ENCODE assay signal across 13 cellular contexts in the genomic region with DNA sequence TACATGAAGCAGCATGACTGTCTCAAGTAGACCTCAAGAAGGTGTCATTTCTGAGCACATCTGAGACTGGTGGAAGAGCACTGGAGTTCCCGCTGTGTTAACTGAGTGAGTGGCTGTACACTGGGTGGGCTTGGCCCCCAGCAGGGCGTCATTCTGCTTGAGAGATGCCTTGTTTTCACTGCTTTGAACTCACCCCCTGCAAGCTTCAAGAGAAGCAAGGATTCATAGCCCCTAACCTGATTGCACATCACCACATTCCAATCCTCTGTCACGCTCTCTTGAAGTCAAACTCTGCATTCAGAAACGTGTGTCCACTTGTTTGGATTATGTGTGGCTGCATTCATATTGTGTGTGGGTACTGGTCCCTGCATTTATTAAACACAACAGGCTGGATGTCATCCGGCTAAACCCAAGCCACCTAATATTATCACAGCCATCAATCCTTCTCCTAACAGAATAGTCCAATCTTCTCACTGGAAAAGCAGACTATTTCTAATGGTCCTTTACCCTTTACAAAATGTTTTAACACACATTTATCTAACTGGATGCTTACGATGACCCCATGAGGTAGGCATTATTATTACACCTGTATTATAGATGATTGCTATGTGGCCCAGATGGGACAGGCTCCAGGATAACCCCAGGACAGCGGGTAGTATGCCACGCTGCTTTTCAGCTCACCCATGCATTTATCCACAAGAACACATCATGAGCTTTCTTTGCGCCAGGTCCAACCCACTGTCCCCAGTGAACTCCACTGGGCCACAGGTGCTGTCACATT.
A peak's percentile ranks its signal among the peaks of the same experiment; 100 is the strongest.
DNase-seq lines count a peak whose midpoint lies in the region; ATAC-seq, FAIRE-seq and TF ChIP-seq lines count a peak whose summit lies in the region.
"Had no signal": no experiment of that assay in that cellular context is flagged by ENCODE, and none has a peak within 500 bp of the region (broad histone marks: within the 10 kb centered on the region; RNA-seq: fewer than 3 reads in every experiment).

No MANE protein-coding gene starts in this region.

- H3K4me1 ChIP-seq in BE2C (peaks cover 12% of the 10 kb centered on the region), HEK293 (ENCODE audit: control insufficient read depth, insufficient read depth, low read length) (no peaks in the 10 kb centered on the region), keratinocyte (ENCODE audit: control insufficient read depth, extremely low read depth, insufficient read depth, low read length) (peaks cover 31% of the 10 kb centered on the region)

- H3K4me3 ChIP-seq in BE2C (ENCODE audit: low read depth, low read length), result no peak overlapping the region
- no peak overlapping the region for H3K4me3 ChIP-seq in HEK293 (ENCODE audit: low read depth, low read length)
- H3K4me3 ChIP-seq in astrocyte of the cerebellum (ENCODE audit: low read depth, low read length), result no peak overlapping the region
- H3K4me3 ChIP-seq in keratinocyte (ENCODE audit: control insufficient read depth in 2 of 3, extremely low read depth in 1 of 3, insufficient read depth in 2 of 3, low read depth in 1 of 3, low read length in 3 of 3), result peak overlapping the region in 2 of 3 experiments; percentile 0 to 5
- H3K4me3 ChIP-seq: hepatocyte, ovary had no signal

- H3K9ac ChIP-seq in keratinocyte (ENCODE audit: control insufficient read depth, extremely low read depth, insufficient read depth, low read length), result peak overlapping the region; percentile 75

- in situ Hi-C loops in astrocyte of the cerebellum (cut with HindIII; ENCODE audit: low sequenced_read_pairs), result no loop called here

- H3K9me3 ChIP-seq in BE2C (no peaks in the 10 kb centered on the region), HEK293 (ENCODE audit: control insufficient read depth, insufficient read depth, low read depth, low read length) (no peaks in the 10 kb centered on the region), keratinocyte (ENCODE audit: control insufficient read depth, low read depth, low read length) (no peaks in the 10 kb centered on the region)
- H3K9me3 ChIP-seq: ovary had no signal

- no peaks in the 10 kb centered on the region for H4K20me1 ChIP-seq in keratinocyte (ENCODE audit: control insufficient read depth, extremely low read depth, insufficient read depth, low read length)

- no peaks in the 10 kb centered on the region for H3K9me1 ChIP-seq in keratinocyte (ENCODE audit: control insufficient read depth, extremely low read depth, insufficient read depth, low read length)

- no peak overlapping the region for H2AFZ ChIP-seq in keratinocyte (ENCODE audit: control insufficient read depth, low read length)
- H2AFZ ChIP-seq: hepatocyte had no signal

- CTCF ChIA-PET in HEK293 (lab: Yijun Ruan, JAX), result interaction anchor here (0.5 kb wide), 1 partner anchor 92 kb away, joined by 3 read pairs; no protein-coding TSS in a partner anchor

- TF ChIP-seq CTCF in BE2C (IDR thresholded peaks at IDR 0.05; ENCODE audit: low read depth, low read length), result peak; percentile 35
- no peak for TF ChIP-seq CTCF in HEK293 (tag by site-specific recombination; IDR thresholded peaks at IDR 0.05)
- TF ChIP-seq CTCF in astrocyte of the cerebellum (IDR thresholded peaks at IDR 0.05; ENCODE audit: low read depth, low read length, missing control alignments), result no peak
- TF ChIP-seq CTCF in keratinocyte (optimal IDR thresholded peaks at IDR 0.05 in 1 of 3, IDR thresholded peaks at IDR 0.05 in 1 of 3, conservative IDR thresholded peaks at IDR 0.05 in 1 of 3; ENCODE audit: extremely low read depth in 1 of 3, insufficient read depth in 2 of 3, low read length in 3 of 3), result peak in 1 of 3 experiments; percentile 37

- H3K36me3 ChIP-seq in BE2C (peaks cover 35% of the 10 kb centered on the region), HEK293 (ENCODE audit: control insufficient read depth in 2 of 2, insufficient read depth in 1 of 2, low read length in 2 of 2) (peaks cover 4 to 66% of the 10 kb centered on the region in 2 experiments; a peak in 2 of 3 replicates), keratinocyte (ENCODE audit: control insufficient read depth in 2 of 2, extremely low read depth in 1 of 2, insufficient read depth in 2 of 2, low read length in 2 of 2) (peaks cover 25 to 35% of the 10 kb centered on the region in 2 experiments)
- H3K36me3 ChIP-seq: ovary had no signal

- POLR2A ChIA-PET in HEK293 (lab: Yijun Ruan, JAX), result no interaction called here

- H3K27me3 ChIP-seq in BE2C (no peaks in the 10 kb centered on the region), keratinocyte (ENCODE audit: control insufficient read depth, extremely low read depth, insufficient read depth, low read length) (no peaks in the 10 kb centered on the region)
- H3K27me3 ChIP-seq: hepatocyte, ovary had no signal

- DNase-seq in BE2C, result no peak
- DNase-seq in astrocyte of the cerebellum (ENCODE audit: low read depth), result peak; percentile 11
- DNase-seq in keratinocyte (ENCODE audit: low read depth, low spot score), result no peak
- DNase-seq in stimulated activated CD4-positive, alpha-beta T cell treated with anti-CD3 and anti-CD28 coated beads, Interleukin-4, amount 100 ng/mL, for 1 hour, result no peak
- DNase-seq in NCI-H146 (lab: John Stamatoyannopoulos, UW), result no peak
- DNase-seq in NCI-H524 (lab: John Stamatoyannopoulos, UW), result no peak
- DNase-seq: activated CD4-positive, CD25-positive, alpha-beta regulatory T cell; activated naive CD8-positive, alpha-beta T cell treated with anti-CD3 and anti-CD28 coated beads, Interleukin-2, amount 50 U/mL, for 24 hours; NCI-H69; ovary had no signal

- no peak overlapping the region for H3K27ac ChIP-seq in HEK293 (ENCODE audit: extremely low read depth, low read depth, low read length)
- peak overlapping the region; percentile 84 for H3K27ac ChIP-seq in keratinocyte (ENCODE audit: control insufficient read depth, insufficient read depth, low read length)
- H3K27ac ChIP-seq: hepatocyte, ovary had no signal

- H3K79me2 ChIP-seq in keratinocyte (ENCODE audit: control insufficient read depth, insufficient read depth, low read length), result peaks cover 11% of the 10 kb centered on the region
- H3K79me2 ChIP-seq: hepatocyte had no signal

- FAIRE-seq in keratinocyte (lab: Jason Lieb, UNC), result peak; percentile 97

- dilution Hi-C loops in keratinocyte (cut with MboI; ENCODE audit: extremely low pct_ligation_motif_present, low sequenced_read_pairs), result no loop called here

- ATAC-seq in HG03442 (IDR thresholded peaks at IDR 0.05; ENCODE audit: unreplicated experiment), result no peak
- ATAC-seq: activated naive CD8-positive, alpha-beta T cell treated with anti-CD3 and anti-CD28 coated beads, Interleukin-2, amount 50 U/mL, for 24 hours had no signal

- H3K4me2 ChIP-seq in keratinocyte (ENCODE audit: control insufficient read depth, extremely low read depth, insufficient read depth, low read depth, low read length), result peak overlapping the region; percentile 43
- H3K4me2 ChIP-seq: hepatocyte had no signal

TF ChIP-seq in HEK293, 187 proteins besides CTCF, POLR2A, EP300 and RAD21:
- TF ChIP-seq ZIC2 (tag by site-specific recombination; IDR thresholded peaks at IDR 0.05) (peak; percentile 22; the same call in 1 of the 2 replicates), ZNF394 (tag by site-specific recombination; IDR thresholded peaks at IDR 0.05; ENCODE audit: borderline replicate concordance) (no peak)

Comparison
In these comparisons a context has a peak if more than half of its experiments do, and no peak if none do; other contexts are left out.
1. H3K4me3 ChIP-seq: peak in keratinocyte (2 of 3); none in BE2C (single experiment), HEK293 (single experiment) and astrocyte of the cerebellum (single experiment).